Comparison of ENCODE assay signal across 11 cellular contexts in the genomic region with DNA sequence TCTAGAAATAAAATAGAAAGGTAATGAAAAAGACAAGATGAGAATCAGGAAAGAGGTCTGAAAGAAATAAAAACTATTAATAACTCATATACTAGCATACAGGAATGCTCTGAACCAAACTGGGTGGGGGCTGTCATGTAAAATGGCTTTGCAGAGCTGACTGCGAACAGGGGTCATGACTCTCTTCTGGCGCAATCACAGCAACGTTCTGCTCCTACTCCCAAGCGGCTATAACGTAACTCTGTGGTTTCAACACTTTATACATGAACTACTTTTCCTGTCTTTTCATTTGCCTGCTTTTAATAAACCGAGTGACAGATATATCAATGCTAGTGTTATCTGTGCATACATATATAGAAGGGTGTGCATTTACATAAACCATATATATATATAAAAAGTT.
DNase-seq lines count a peak whose midpoint lies in the region; ATAC-seq and TF ChIP-seq lines count a peak whose summit lies in the region.
"Had no signal": no experiment of that assay in that cellular context is flagged by ENCODE, and none has a peak within 500 bp of the region (broad histone marks: within the 10 kb centered on the region; RNA-seq: fewer than 3 reads in every experiment).

No MANE protein-coding gene starts in this region.

- H3K4me1 ChIP-seq in IMR-90 (ENCODE audit: control insufficient read depth, insufficient read depth, low read length) = no peaks in the 10 kb centered on the region

- no peak overlapping the region for H2AK9ac ChIP-seq in IMR-90 (replicated peaks; ENCODE audit: low read depth, low read length, poor library complexity)

- no TSS peak for BruUV-seq in IMR-90 (replicated peaks; lab: Mats Ljungman, UMichigan)

- no peaks in the 10 kb centered on the region for H3K27me3 Mint-ChIP-seq in activated CD4-positive, alpha-beta T cell treated with anti-CD3 and anti-CD28 coated beads for 36 hours
- H3K27me3 Mint-ChIP-seq: activated CD8-positive, alpha-beta memory T cell treated with anti-CD3 and anti-CD28 coated beads, Interleukin-2, amount 10 ng/mL, durations not matched to agents 7 days and 5 days had no signal

- no peak for TF ChIP-seq POLR2A in IMR-90 (IDR thresholded peaks at IDR 0.05; ENCODE audit: low read depth, low read length)

- H3K4me1 Mint-ChIP-seq in activated CD4-positive, alpha-beta T cell treated with anti-CD3 and anti-CD28 coated beads for 36 hours = peaks cover 2% of the 10 kb centered on the region
- H3K4me1 Mint-ChIP-seq: neural crest cell had no signal

- peaks cover 13% of the 10 kb centered on the region for H3K36me3 Mint-ChIP-seq in activated CD4-positive, alpha-beta T cell treated with anti-CD3 and anti-CD28 coated beads for 36 hours (ENCODE audit: low read depth)

- peak; percentile 72 for DNase-seq in IMR-90
- peak; percentile 68 for DNase-seq in SKM-1 (lab: John Stamatoyannopoulos, UW; ENCODE audit: unreplicated experiment)
- peak; percentile 96 for DNase-seq in fibroblast of villous mesenchyme (ENCODE audit: low read depth)
- peak; percentile 78 for DNase-seq in skeletal muscle cell (ENCODE audit: low read depth)
- no peak for DNase-seq in activated CD4-positive, alpha-beta T cell treated with anti-CD3 and anti-CD28 coated beads for 36 hours
- no peak for DNase-seq in D341Med (ENCODE audit: low spot score)
- DNase-seq: activated CD8-positive, alpha-beta memory T cell treated with anti-CD3 and anti-CD28 coated beads, Interleukin-2, amount 10 ng/mL, durations not matched to agents 7 days and 5 days; stimulated activated naive CD4-positive, alpha-beta T cell treated with Interleukin-2 at 50 U/mL for 16 hours; T-helper 9 cell had no signal

- no peak overlapping the region for H2BK120ac ChIP-seq in IMR-90 (ENCODE audit: low read depth, low read length)

- no CpG with 5 or more reads among the region's 6 CpGs for WGBS in IMR-90 (ENCODE audit: extremely low coverage in 2 of 2, insufficient read length in 1 of 2), 2 experiments

- H2AFZ ChIP-seq in IMR-90 (replicated peaks; ENCODE audit: low read length, poor library complexity) = no peak overlapping the region

- H3K9me3 Mint-ChIP-seq in activated CD4-positive, alpha-beta T cell treated with anti-CD3 and anti-CD28 coated beads for 36 hours (ENCODE audit: low read depth) = no peaks in the 10 kb centered on the region
- H3K9me3 Mint-ChIP-seq: neural crest cell had no signal

- no peak overlapping the region for H4K8ac ChIP-seq in IMR-90 (ENCODE audit: low read depth in 2 of 2, low read length in 2 of 2)

- no peak overlapping the region for H3K18ac ChIP-seq in IMR-90 (ENCODE audit: low read depth, low read length)

- no peak overlapping the region for H3K4ac ChIP-seq in IMR-90 (ENCODE audit: low read depth, low read length)

- peak; percentile 91 for ATAC-seq in IMR-90 (ENCODE audit: low read depth)
- no peak for ATAC-seq in activated CD4-positive, alpha-beta T cell treated with anti-CD3 and anti-CD28 coated beads for 36 hours
- no peak for ATAC-seq in GM21390 (IDR thresholded peaks at IDR 0.05; ENCODE audit: unreplicated experiment)
- ATAC-seq: activated CD8-positive, alpha-beta memory T cell treated with anti-CD3 and anti-CD28 coated beads, Interleukin-2, amount 10 ng/mL, durations not matched to agents 7 days and 5 days had no signal

- H3K9me1 ChIP-seq in IMR-90 (ENCODE audit: insufficient read depth, low read length) = 0 out of 2 replicates have a peak, but pooled peaks cover 2% of the 10 kb centered on the region

- intact Hi-C loops in IMR-90 (cut with micrococcal nuclease) = no loop called here
- intact Hi-C loops in activated CD4-positive, alpha-beta T cell treated with anti-CD3 and anti-CD28 coated beads for 36 hours (cut with DNase I, micrococcal nuclease) = no loop called here

- H3K36me3 ChIP-seq in IMR-90 (ENCODE audit: control insufficient read depth, insufficient read depth, low read length) = peaks cover 3% of the 10 kb centered on the region; the same call in 1 of the 2 replicates

- H3K27ac Mint-ChIP-seq in activated CD4-positive, alpha-beta T cell treated with anti-CD3 and anti-CD28 coated beads for 36 hours = no peak overlapping the region
- H3K27ac Mint-ChIP-seq: activated CD8-positive, alpha-beta memory T cell treated with anti-CD3 and anti-CD28 coated beads, Interleukin-2, amount 10 ng/mL, durations not matched to agents 7 days and 5 days had no signal

- H2AK5ac ChIP-seq in IMR-90 (ENCODE audit: low read depth, low read length) = no peak overlapping the region

- H3K4me3 ChIP-seq in IMR-90 (ENCODE audit: insufficient read depth, low read depth, low read length) (no peak overlapping the region), fibroblast of villous mesenchyme (ENCODE audit: low read depth, low read length) (no peak overlapping the region), skeletal muscle cell (ENCODE audit: low read depth, low read length) (no peak overlapping the region)

- no peak overlapping the region for H3K4me3 Mint-ChIP-seq in activated CD4-positive, alpha-beta T cell treated with anti-CD3 and anti-CD28 coated beads for 36 hours
- H3K4me3 Mint-ChIP-seq: activated CD8-positive, alpha-beta memory T cell treated with anti-CD3 and anti-CD28 coated beads, Interleukin-2, amount 10 ng/mL, durations not matched to agents 7 days and 5 days; neural crest cell had no signal

- H2BK5ac ChIP-seq in IMR-90 (ENCODE audit: low read depth, low read length, poor library complexity, severe bottlenecking) = no peak overlapping the region

- no peak overlapping the region for H4K91ac ChIP-seq in IMR-90 (ENCODE audit: insufficient read depth, low read depth, low read length)

- peaks cover 25 to 41% of the 10 kb centered on the region in 2 experiments for H3K79me1 ChIP-seq in IMR-90 (ENCODE audit: low read depth in 1 of 2, low read length in 2 of 2)

- no peak overlapping the region for H3K23ac ChIP-seq in IMR-90 (ENCODE audit: low read depth, low read length)

- H3K56ac ChIP-seq in IMR-90 (ENCODE audit: extremely low read depth, insufficient read depth, low read length) = no peak overlapping the region

- no peak overlapping the region for H4K5ac ChIP-seq in IMR-90 (ENCODE audit: low read depth, low read length)

- dilution Hi-C loops in IMR-90 (cut with HindIII; ENCODE audit: low sequenced_read_pairs, unreplicated experiment) = no loop called here

- TF ChIP-seq RAD21 in IMR-90 (IDR thresholded peaks at IDR 0.05; ENCODE audit: low read length) = no peak

- no peak overlapping the region for H3K4me2 ChIP-seq in IMR-90 (ENCODE audit: low read depth, low read length)

- no peaks in the 10 kb centered on the region for H3K9me3 ChIP-seq in IMR-90 (ENCODE audit: control insufficient read depth, insufficient read depth, low read length)

- no peak overlapping the region for H3K14ac ChIP-seq in IMR-90 (replicated peaks; ENCODE audit: low read depth, low read length)

- H2BK20ac ChIP-seq in IMR-90 (ENCODE audit: low read depth, low read length) = no peak overlapping the region

- H3K27ac ChIP-seq in IMR-90 (ENCODE audit: insufficient read depth, low read length) = no peak overlapping the region

- H2BK15ac ChIP-seq in IMR-90 (ENCODE audit: low read depth, low read length) = no peak overlapping the region

- CTCF ChIA-PET in IMR-90 (lab: Yijun Ruan, JAX) = interaction anchor here (1.2 kb wide), 1 partner anchor 212 kb away, joined by 3 read pairs; no protein-coding TSS in a partner anchor
- CTCF ChIA-PET in activated CD4-positive, alpha-beta T cell treated with anti-CD3 and anti-CD28 coated beads for 36 hours (lab: Charles Lee) = no interaction called here

- no peak overlapping the region for H3K9ac ChIP-seq in IMR-90 (ENCODE audit: low read depth, low read length)

- H3K27me3 ChIP-seq in IMR-90 (ENCODE audit: control insufficient read depth, insufficient read depth, low read length) = no peaks in the 10 kb centered on the region

- in situ Hi-C loops in IMR-90 (cut with MboI; ENCODE audit: low sequenced_read_pairs) = loop anchor here (10.0 kb wide), 1 partner anchor 207 kb away; no protein-coding TSS in a partner anchor

- TF ChIP-seq CTCF in IMR-90 (conservative IDR thresholded peaks at IDR 0.05; ENCODE audit: low read depth, low read length) = no peak
- TF ChIP-seq CTCF in fibroblast of villous mesenchyme (IDR thresholded peaks at IDR 0.05; ENCODE audit: insufficient read depth, low read depth, low read length) = no peak

- peaks cover 23% of the 10 kb centered on the region; the same call in 1 of the 2 replicates for H4K20me1 ChIP-seq in IMR-90 (ENCODE audit: insufficient read depth, low read length)

- POLR2A ChIA-PET in IMR-90 (lab: Charles Lee; ENCODE audit: unreplicated experiment) = no interaction called here
- POLR2A ChIA-PET in activated CD4-positive, alpha-beta T cell treated with anti-CD3 and anti-CD28 coated beads for 36 hours (lab: Charles Lee) = no interaction called here

TF ChIP-seq in IMR-90, 13 proteins besides CTCF, POLR2A, EP300 and RAD21:
- TF ChIP-seq CEBPB (IDR thresholded peaks at IDR 0.05; ENCODE audit: low read depth, low read length) = peak; percentile 90
- no peak for TF ChIP-seq RCOR1 (IDR thresholded peaks at IDR 0.05; ENCODE audit: insufficient replicate concordance, low read length)
- no peak for TF ChIP-seq FOS (IDR thresholded peaks at IDR 0.05; ENCODE audit: low read depth, low read length)
TF ChIP-seq in IMR-90: peak in this region for 1.

Comparison
In these comparisons a context has a peak if more than half of its experiments do, and no peak if none do; other contexts are left out.
1. DNase-seq: peak in IMR-90 (single experiment), SKM-1 (single experiment), fibroblast of villous mesenchyme (single experiment) and skeletal muscle cell (single experiment); none in activated CD4-positive, alpha-beta T cell treated with anti-CD3 and anti-CD28 coated beads for 36 hours (single experiment) and D341Med (single experiment).